ENCODE assay signal across 1 cellular context in the genomic region with DNA sequence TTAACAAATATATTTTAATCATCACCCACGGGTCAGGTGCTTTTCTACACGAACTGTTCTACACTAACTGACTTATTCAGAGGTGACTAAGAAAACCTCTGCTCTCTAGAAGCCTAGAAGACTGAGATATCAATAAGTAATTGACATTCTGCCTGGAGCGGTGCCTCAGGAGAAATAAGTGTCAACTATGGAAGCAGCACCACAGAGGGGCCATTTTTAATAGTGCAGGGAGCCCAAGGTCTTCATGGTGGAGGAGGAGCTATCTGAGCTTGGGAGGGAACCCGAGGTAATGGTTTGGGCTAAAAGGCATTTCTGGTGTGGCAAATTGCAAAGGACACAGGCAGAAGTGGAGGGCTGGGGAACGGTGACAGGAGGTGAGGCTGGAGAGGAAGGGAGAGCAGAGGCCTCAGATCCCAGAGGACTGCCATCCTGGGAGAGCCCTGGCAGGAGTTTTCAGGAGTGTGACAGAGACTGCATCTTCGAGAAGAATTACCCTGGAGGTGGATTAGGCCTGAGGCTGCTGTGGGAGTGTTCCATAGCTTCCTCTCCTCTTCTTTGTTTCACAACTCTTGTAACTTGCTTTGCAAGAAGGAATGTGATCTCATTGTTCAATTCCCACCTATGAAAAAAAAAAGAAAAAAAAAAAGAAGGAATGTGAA.
TF ChIP-seq lines count a peak whose summit lies in the region.

No MANE protein-coding gene starts in this region.

TF ChIP-seq in H1, 55 proteins besides CTCF, POLR2A, EP300 and RAD21:
- TF ChIP-seq SUZ12 (IDR thresholded peaks at IDR 0.05; ENCODE audit: low read length) (no peak), FOSL1 (IDR thresholded peaks at IDR 0.05; ENCODE audit: insufficient read depth, low read depth, low read length) (no peak), RBBP5 (IDR thresholded peaks at IDR 0.05; ENCODE audit: borderline replicate concordance, low read depth, low read length) (no peak), SIN3A (conservative IDR thresholded peaks at IDR 0.05 in 1 of 2, IDR thresholded peaks at IDR 0.05 in 1 of 2; ENCODE audit: low read depth in 1 of 2, low read length in 2 of 2) (no peak), RNF2 (IDR thresholded peaks at IDR 0.05; ENCODE audit: borderline replicate concordance, low read depth, low read length, missing control alignments, poor library complexity, severe bottlenecking) (no peak), SRF (IDR thresholded peaks at IDR 0.05; ENCODE audit: low read depth, low read length) (no peak)
